ENCODE assay signal across 2 cellular contexts in the genomic region with DNA sequence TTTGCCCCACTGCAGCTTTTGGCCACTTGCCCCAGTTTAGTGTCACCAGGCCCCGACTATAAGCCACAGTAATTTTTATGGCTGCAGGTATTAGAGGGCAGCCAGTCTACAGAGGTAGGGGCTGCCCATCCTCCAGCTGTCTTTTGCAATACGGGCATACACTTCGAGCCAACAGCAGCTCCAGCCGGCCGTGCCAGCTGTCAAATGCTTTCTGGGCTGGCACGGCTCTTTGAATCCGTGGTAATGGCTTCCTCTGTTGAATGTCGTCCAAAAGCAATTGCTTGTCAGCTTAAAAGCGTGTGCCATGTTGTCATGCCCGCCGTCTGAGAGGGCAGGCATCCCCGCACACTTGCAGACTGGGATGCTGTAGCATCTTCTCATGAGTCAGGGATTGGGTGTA.
A peak's percentile ranks its signal among the peaks of the same experiment; 100 is the strongest.
TF ChIP-seq lines count a peak whose summit lies in the region.

No MANE protein-coding gene starts in this region.

TF ChIP-seq in liver, 16 proteins besides CTCF, POLR2A, EP300 and RAD21 (continued from another document):
- TF ChIP-seq, protein P1, sequence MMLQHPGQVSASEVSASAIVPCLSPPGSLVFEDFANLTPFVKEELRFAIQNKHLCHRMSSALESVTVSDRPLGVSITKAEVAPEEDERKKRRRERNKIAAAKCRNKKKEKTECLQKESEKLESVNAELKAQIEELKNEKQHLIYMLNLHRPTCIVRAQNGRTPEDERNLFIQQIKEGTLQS (IDR thresholded peaks at IDR 0.05), result peak; percentile 34
- no peak for TF ChIP-seq TAF1 (conservative IDR thresholded peaks at IDR 0.05)
- TF ChIP-seq FOXA2 (IDR thresholded peaks at IDR 0.05), result no peak
- TF ChIP-seq JUND (IDR thresholded peaks at IDR 0.05), result peak in 1 of 2 donors; percentile 41
- TF ChIP-seq FOXA1 (IDR thresholded peaks at IDR 0.05), result peak; percentile 68
- no peak for TF ChIP-seq GABPA (IDR thresholded peaks at IDR 0.05 in 1 of 2, conservative IDR thresholded peaks at IDR 0.05 in 1 of 2)
- TF ChIP-seq, protein P2, sequence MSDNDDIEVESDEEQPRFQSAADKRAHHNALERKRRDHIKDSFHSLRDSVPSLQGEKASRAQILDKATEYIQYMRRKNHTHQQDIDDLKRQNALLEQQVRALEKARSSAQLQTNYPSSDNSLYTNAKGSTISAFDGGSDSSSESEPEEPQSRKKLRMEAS (IDR thresholded peaks at IDR 0.05), result peak; percentile 86
- TF ChIP-seq, protein P3, sequence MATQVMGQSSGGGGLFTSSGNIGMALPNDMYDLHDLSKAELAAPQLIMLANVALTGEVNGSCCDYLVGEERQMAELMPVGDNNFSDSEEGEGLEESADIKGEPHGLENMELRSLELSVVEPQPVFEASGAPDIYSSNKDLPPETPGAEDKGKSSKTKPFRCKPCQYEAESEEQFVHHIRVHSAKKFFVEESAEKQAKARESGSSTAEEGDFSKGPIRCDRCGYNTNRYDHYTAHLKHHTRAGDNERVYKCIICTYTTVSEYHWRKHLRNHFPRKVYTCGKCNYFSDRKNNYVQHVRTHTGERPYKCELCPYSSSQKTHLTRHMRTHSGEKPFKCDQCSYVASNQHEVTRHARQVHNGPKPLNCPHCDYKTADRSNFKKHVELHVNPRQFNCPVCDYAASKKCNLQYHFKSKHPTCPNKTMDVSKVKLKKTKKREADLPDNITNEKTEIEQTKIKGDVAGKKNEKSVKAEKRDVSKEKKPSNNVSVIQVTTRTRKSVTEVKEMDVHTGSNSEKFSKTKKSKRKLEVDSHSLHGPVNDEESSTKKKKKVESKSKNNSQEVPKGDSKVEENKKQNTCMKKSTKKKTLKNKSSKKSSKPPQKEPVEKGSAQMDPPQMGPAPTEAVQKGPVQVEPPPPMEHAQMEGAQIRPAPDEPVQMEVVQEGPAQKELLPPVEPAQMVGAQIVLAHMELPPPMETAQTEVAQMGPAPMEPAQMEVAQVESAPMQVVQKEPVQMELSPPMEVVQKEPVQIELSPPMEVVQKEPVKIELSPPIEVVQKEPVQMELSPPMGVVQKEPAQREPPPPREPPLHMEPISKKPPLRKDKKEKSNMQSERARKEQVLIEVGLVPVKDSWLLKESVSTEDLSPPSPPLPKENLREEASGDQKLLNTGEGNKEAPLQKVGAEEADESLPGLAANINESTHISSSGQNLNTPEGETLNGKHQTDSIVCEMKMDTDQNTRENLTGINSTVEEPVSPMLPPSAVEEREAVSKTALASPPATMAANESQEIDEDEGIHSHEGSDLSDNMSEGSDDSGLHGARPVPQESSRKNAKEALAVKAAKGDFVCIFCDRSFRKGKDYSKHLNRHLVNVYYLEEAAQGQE (IDR thresholded peaks at IDR 0.05), result peak; percentile 60
- TF ChIP-seq, protein P4, sequence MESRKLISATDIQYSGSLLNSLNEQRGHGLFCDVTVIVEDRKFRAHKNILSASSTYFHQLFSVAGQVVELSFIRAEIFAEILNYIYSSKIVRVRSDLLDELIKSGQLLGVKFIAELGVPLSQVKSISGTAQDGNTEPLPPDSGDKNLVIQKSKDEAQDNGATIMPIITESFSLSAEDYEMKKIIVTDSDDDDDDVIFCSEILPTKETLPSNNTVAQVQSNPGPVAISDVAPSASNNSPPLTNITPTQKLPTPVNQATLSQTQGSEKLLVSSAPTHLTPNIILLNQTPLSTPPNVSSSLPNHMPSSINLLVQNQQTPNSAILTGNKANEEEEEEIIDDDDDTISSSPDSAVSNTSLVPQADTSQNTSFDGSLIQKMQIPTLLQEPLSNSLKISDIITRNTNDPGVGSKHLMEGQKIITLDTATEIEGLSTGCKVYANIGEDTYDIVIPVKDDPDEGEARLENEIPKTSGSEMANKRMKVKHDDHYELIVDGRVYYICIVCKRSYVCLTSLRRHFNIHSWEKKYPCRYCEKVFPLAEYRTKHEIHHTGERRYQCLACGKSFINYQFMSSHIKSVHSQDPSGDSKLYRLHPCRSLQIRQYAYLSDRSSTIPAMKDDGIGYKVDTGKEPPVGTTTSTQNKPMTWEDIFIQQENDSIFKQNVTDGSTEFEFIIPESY (IDR thresholded peaks at IDR 0.05), result peak; percentile 71
- no peak for TF ChIP-seq NR2F2 (IDR thresholded peaks at IDR 0.05)
- peak; percentile 67 to 72 for TF ChIP-seq HNF4A (conservative IDR thresholded peaks at IDR 0.05)
- no peak for TF ChIP-seq EGR1 (IDR thresholded peaks at IDR 0.05; ENCODE audit: low read depth in 2 of 2)
- TF ChIP-seq YY1 (IDR thresholded peaks at IDR 0.05), result peak; percentile 98

TF ChIP-seq in HepG2, 621 proteins besides CTCF, POLR2A, EP300 and RAD21 (continued from another document):
- no peak for TF ChIP-seq ZNF335 (CRISPR knock-in tag; IDR thresholded peaks at IDR 0.05)
- no peak for TF ChIP-seq ZSCAN25 (CRISPR knock-in tag; IDR thresholded peaks at IDR 0.05)
- no peak for TF ChIP-seq ZNF776 (CRISPR knock-in tag; IDR thresholded peaks at IDR 0.05)
- no peak for TF ChIP-seq ZNF225 (CRISPR knock-in tag; IDR thresholded peaks at IDR 0.05)
- no peak for TF ChIP-seq ZNF841 (CRISPR knock-in tag; IDR thresholded peaks at IDR 0.05; ENCODE audit: borderline replicate concordance)
- no peak for TF ChIP-seq ZZZ3 (CRISPR knock-in tag; IDR thresholded peaks at IDR 0.05; ENCODE audit: borderline replicate concordance)
- TF ChIP-seq RARG (CRISPR knock-in tag; IDR thresholded peaks at IDR 0.05; ENCODE audit: low read depth), result no peak
- no peak for TF ChIP-seq HMG20A (CRISPR knock-in tag; IDR thresholded peaks at IDR 0.05; ENCODE audit: borderline replicate concordance)
- TF ChIP-seq ZNF337 (CRISPR knock-in tag; IDR thresholded peaks at IDR 0.05; ENCODE audit: borderline replicate concordance, low read depth), result no peak
- no peak for TF ChIP-seq ZNF564 (CRISPR knock-in tag; IDR thresholded peaks at IDR 0.05)
- no peak for TF ChIP-seq MAFK (conservative IDR thresholded peaks at IDR 0.05 in 1 of 2, IDR thresholded peaks at IDR 0.05 in 1 of 2; ENCODE audit: low read length in 2 of 2)
- TF ChIP-seq, protein P5, sequence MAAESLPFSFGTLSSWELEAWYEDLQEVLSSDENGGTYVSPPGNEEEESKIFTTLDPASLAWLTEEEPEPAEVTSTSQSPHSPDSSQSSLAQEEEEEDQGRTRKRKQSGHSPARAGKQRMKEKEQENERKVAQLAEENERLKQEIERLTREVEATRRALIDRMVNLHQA (CRISPR knock-in tag; IDR thresholded peaks at IDR 0.05), result no peak
- TF ChIP-seq ZNF138 (CRISPR knock-in tag; IDR thresholded peaks at IDR 0.05; ENCODE audit: low read depth), result no peak
- no peak for TF ChIP-seq ZNF121 (CRISPR knock-in tag; IDR thresholded peaks at IDR 0.05)
- no peak for TF ChIP-seq GTF3A (CRISPR knock-in tag; conservative IDR thresholded peaks at IDR 0.05)
- no peak for TF ChIP-seq ATAD3A (CRISPR knock-in tag; IDR thresholded peaks at IDR 0.05)
